12 cellular contexts compared by ENCODE assay signal in genomic region chr3:113147608-113148306, GRCh38.
DNase-seq lines count a peak whose midpoint lies in the region; ATAC-seq, FAIRE-seq and TF ChIP-seq lines count a peak whose summit lies in the region.
"Had no signal": no experiment of that assay in that cellular context is flagged by ENCODE, and none has a peak within 500 bp of the region (broad histone marks: within the 10 kb centered on the region; RNA-seq: fewer than 3 reads in every experiment).

No MANE protein-coding gene starts in this region.

- H3K9me3 ChIP-seq in heart right ventricle: no peaks in the 10 kb centered on the region

- no peak for FAIRE-seq in D721Med (lab: Jason Lieb, UNC)

- no peaks in the 10 kb centered on the region for H3K36me3 ChIP-seq in heart right ventricle

- intact Hi-C loops in heart right ventricle (cut with DNase I) (no loop called here), sciatic nerve (cut with DNase I) (no loop called here)

- peak overlapping the region in 9 of 10 donors; percentile 12 to 74 (median 48) for H3K27ac ChIP-seq in heart right ventricle

- H3K4me3 ChIP-seq in heart right ventricle: no peak overlapping the region

- no peak for TF ChIP-seq CTCF in heart right ventricle (IDR thresholded peaks at IDR 0.05)
- no peak for TF ChIP-seq CTCF in D721Med (IDR thresholded peaks at IDR 0.05; ENCODE audit: insufficient read depth, missing control alignments)

- peaks cover 0 to 57% (median 8%) of the 10 kb centered on the region in 9 donors for H3K4me1 ChIP-seq in heart right ventricle

- DNase-seq in COR-L47 (lab: John Stamatoyannopoulos, UW) (peak; percentile 66), heart right ventricle (peak; percentile 13 to 64), sciatic nerve (ENCODE audit: low spot score) (peak; percentile 68), GM19238 (ENCODE audit: insufficient read length, low spot score) (no peak), D721Med (ENCODE audit: insufficient read length, low spot score) (no peak), midbrain (lab: John Stamatoyannopoulos, UW) (no peak), T1000 (lab: John Stamatoyannopoulos, UW) (no peak)
- DNase-seq: activated CD4-positive, alpha-beta T cell treated with anti-CD3 and anti-CD28 coated beads for 48 hours; activated T-cell treated with anti-CD3 and anti-CD28 coated beads, Interleukin-2, amount 50 U/mL, for 72 hours; naive B cell; T-helper 2 cell had no signal

- H3K27me3 ChIP-seq in heart right ventricle: no peaks in the 10 kb centered on the region

- peak in 7 of 8 donors; percentile 46 to 76 (median 60) for ATAC-seq in heart right ventricle
- ATAC-seq in sciatic nerve: peak; percentile 71
- ATAC-seq: activated T-cell treated with anti-CD3 and anti-CD28 coated beads, Interleukin-2, amount 50 U/mL, for 72 hours had no signal

- 69 to 73% methylated on average over 9 of the region's 9 CpGs for WGBS in heart right ventricle, 2 donors

TF ChIP-seq in PFSK-1, 5 proteins besides CTCF, POLR2A, EP300 and RAD21:
- peak; percentile 25; the same call in 1 of the 2 replicates for TF ChIP-seq TAF1 (IDR thresholded peaks at IDR 0.05; ENCODE audit: borderline replicate concordance, insufficient read depth, low read length)
- no peak for TF ChIP-seq REST (IDR thresholded peaks at IDR 0.05; ENCODE audit: insufficient read depth in 1 of 2, low read depth in 2 of 2, low read length in 2 of 2)
TF ChIP-seq in PFSK-1: peak in this region for 1.

Comparison
In these comparisons a context has a peak if more than half of its experiments do, and no peak if none do; other contexts are left out.
1. DNase-seq: peak in COR-L47 (single experiment), heart right ventricle (2 of 2) and sciatic nerve (single experiment); none in GM19238 (single experiment), D721Med (single experiment), midbrain (single experiment) and T1000 (single experiment).